Comparison of ENCODE assay signal across 23 cellular contexts in the genomic region with DNA sequence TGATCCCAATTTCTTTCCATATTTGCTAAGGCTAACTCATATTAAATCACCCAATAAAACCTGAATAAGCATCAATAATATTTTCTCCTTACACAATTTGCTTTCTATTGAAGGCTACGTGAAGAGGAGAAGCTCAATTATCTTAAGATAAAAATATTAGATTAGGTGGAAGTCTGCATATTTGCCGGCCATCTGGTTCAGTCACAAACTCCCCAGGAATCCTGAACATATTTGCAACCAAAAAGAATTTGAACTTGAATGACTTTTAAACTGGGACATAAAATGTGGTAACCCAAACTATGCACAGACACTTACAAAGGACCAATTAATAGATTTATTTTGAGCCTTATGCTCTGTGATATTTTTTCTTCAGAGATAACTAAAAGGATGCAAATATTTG.
DNase-seq lines count a peak whose midpoint lies in the region; ATAC-seq, FAIRE-seq and TF ChIP-seq lines count a peak whose summit lies in the region.
"Had no signal": no experiment of that assay in that cellular context is flagged by ENCODE, and none has a peak within 500 bp of the region (broad histone marks: within the 10 kb centered on the region; RNA-seq: fewer than 3 reads in every experiment).

No MANE protein-coding gene starts in this region.

- no peaks in the 10 kb centered on the region for H4K20me1 ChIP-seq in astrocyte (ENCODE audit: insufficient read depth, low read length)
- H4K20me1 ChIP-seq in smooth muscle cell (ENCODE audit: low read depth): no peaks in the 10 kb centered on the region
- H4K20me1 ChIP-seq: BLaER1 treated with 17β-estradiol and CSF1 and Interleukin-3, amounts not matched to agents 10 nM and 100 nM had no signal

- H3K27me3 ChIP-seq in astrocyte (ENCODE audit: insufficient read depth, low read length) (peaks cover 3% of the 10 kb centered on the region), smooth muscle cell (ENCODE audit: low read depth) (no peaks in the 10 kb centered on the region)
- H3K27me3 ChIP-seq: BLaER1 treated with 17β-estradiol and CSF1 and Interleukin-3, amounts not matched to agents 10 nM and 100 nM; Peyer's patch; SJCRH30 had no signal

- DNase-seq in EH (ENCODE audit: low read depth) (peak; percentile 24), astrocyte (ENCODE audit: low read depth) (peak; percentile 39), epidermal melanocyte (ENCODE audit: insufficient read length, low spot score) (peak; percentile 22), smooth muscle cell (lab: John Stamatoyannopoulos, UW; ENCODE audit: unreplicated experiment) (no peak), AML-193 (lab: John Stamatoyannopoulos, UW) (no peak), MV-4-11 (lab: John Stamatoyannopoulos, UW) (no peak)
- DNase-seq: Caco-2; CD4-positive, alpha-beta memory T cell; DMS 273 treated with DMSO at 0.1 percent for 48 hours; DMS79 treated with DMSO at 0.1 percent for 48 hours; IMR-90; NCI-H1694; NCI-H2081 treated with DMSO at 0.1 percent for 48 hours; NCI-H446; NCI-H526; Peyer's patch; SJCRH30 had no signal

- H3K9me3 ChIP-seq in astrocyte (ENCODE audit: insufficient read depth, low read depth, low read length) (no peaks in the 10 kb centered on the region), smooth muscle cell (replicated peaks; ENCODE audit: low read depth) (no peaks in the 10 kb centered on the region)
- H3K9me3 ChIP-seq: A549; BLaER1 treated with 17β-estradiol and CSF1 and Interleukin-3, amounts not matched to agents 10 nM and 100 nM; Caco-2; Peyer's patch; SJCRH30 had no signal

- peak overlapping the region; percentile 27 for H3K27ac Mint-ChIP-seq in astrocyte (ENCODE audit: unreplicated experiment)
- H3K27ac Mint-ChIP-seq: CD4-positive, alpha-beta memory T cell had no signal

- no peak overlapping the region for H3K4me3 Mint-ChIP-seq in astrocyte (ENCODE audit: unreplicated experiment)
- H3K4me3 Mint-ChIP-seq: CD4-positive, alpha-beta memory T cell had no signal

- H3K79me2 ChIP-seq in astrocyte (ENCODE audit: insufficient read depth, low read length) (no peaks in the 10 kb centered on the region), smooth muscle cell (ENCODE audit: low read depth) (no peaks in the 10 kb centered on the region)

- H3K9ac ChIP-seq in astrocyte (ENCODE audit: low read length) (no peak overlapping the region), smooth muscle cell (ENCODE audit: low read depth) (no peak overlapping the region)
- H3K9ac ChIP-seq: BLaER1 treated with 17β-estradiol and CSF1 and Interleukin-3, amounts not matched to agents 10 nM and 100 nM had no signal

- no peak for TF ChIP-seq CTCF in astrocyte (IDR thresholded peaks at IDR 0.05; ENCODE audit: insufficient read depth, low read depth, low read length)
- no peak for TF ChIP-seq CTCF in smooth muscle cell (IDR thresholded peaks at IDR 0.05; ENCODE audit: borderline replicate concordance, insufficient read depth, poor library complexity, severe bottlenecking)

- H3K4me2 ChIP-seq in astrocyte (ENCODE audit: low read length) (no peak overlapping the region), smooth muscle cell (peak overlapping the region; percentile 55)
- H3K4me2 ChIP-seq: A549; BLaER1 treated with 17β-estradiol and CSF1 and Interleukin-3, amounts not matched to agents 10 nM and 100 nM had no signal

- H3K4me1 Mint-ChIP-seq in astrocyte (ENCODE audit: low read depth, unreplicated experiment): peaks cover 39% of the 10 kb centered on the region
- H3K4me1 Mint-ChIP-seq: CD4-positive, alpha-beta memory T cell had no signal

- WGBS in smooth muscle cell (ENCODE audit: low lambda C conversion rate): 5% methylated on average over 2 of the region's 2 CpGs

- peaks cover 3% of the 10 kb centered on the region for H3K9me3 Mint-ChIP-seq in astrocyte (ENCODE audit: unreplicated experiment)

- ATAC-seq in GM18502 (IDR thresholded peaks at IDR 0.05; ENCODE audit: poor library complexity, unreplicated experiment): no peak
- ATAC-seq: A549 had no signal

- H3K36me3 ChIP-seq in astrocyte (ENCODE audit: insufficient read depth, low read length) (no peaks in the 10 kb centered on the region), smooth muscle cell (ENCODE audit: low read depth) (no peaks in the 10 kb centered on the region)
- H3K36me3 ChIP-seq: BLaER1 treated with 17β-estradiol and CSF1 and Interleukin-3, amounts not matched to agents 10 nM and 100 nM; Peyer's patch; SJCRH30 had no signal

- H3K27ac ChIP-seq in astrocyte (ENCODE audit: low read depth, low read length) (no peak overlapping the region), smooth muscle cell (ENCODE audit: low read depth) (peak overlapping the region; percentile 9)
- H3K27ac ChIP-seq: A549; BLaER1 treated with 17β-estradiol and CSF1 and Interleukin-3, amounts not matched to agents 10 nM and 100 nM; Peyer's patch; SJCRH30 had no signal

- H2AFZ ChIP-seq in astrocyte (ENCODE audit: low read depth, low read length) (no peak overlapping the region), smooth muscle cell (ENCODE audit: low read depth) (no peak overlapping the region)

- H3K27me3 Mint-ChIP-seq in astrocyte (ENCODE audit: low read depth, unreplicated experiment): peaks cover 6% of the 10 kb centered on the region

- H3K4me3 ChIP-seq in astrocyte (ENCODE audit: insufficient read depth, low read depth, low read length): no peak overlapping the region
- H3K4me3 ChIP-seq in smooth muscle cell: no peak overlapping the region
- H3K4me3 ChIP-seq: A549; BLaER1 treated with 17β-estradiol and CSF1 and Interleukin-3, amounts not matched to agents 10 nM and 100 nM; Peyer's patch; SJCRH30 had no signal

- H3F3A ChIP-seq in smooth muscle cell (ENCODE audit: low read depth): peaks cover 6% of the 10 kb centered on the region

- no peak for FAIRE-seq in astrocyte (lab: Jason Lieb, UNC)
- FAIRE-seq: A549, GM12892, GM18507, H54 had no signal

- H3K36me3 Mint-ChIP-seq in astrocyte (ENCODE audit: low read depth, unreplicated experiment): no peaks in the 10 kb centered on the region
- H3K36me3 Mint-ChIP-seq: CD4-positive, alpha-beta memory T cell had no signal

- H3K4me1 ChIP-seq in astrocyte (ENCODE audit: insufficient read depth, low read length) (no peaks in the 10 kb centered on the region), smooth muscle cell (ENCODE audit: low read depth) (peaks cover 16% of the 10 kb centered on the region)
- H3K4me1 ChIP-seq: BLaER1 treated with 17β-estradiol and CSF1 and Interleukin-3, amounts not matched to agents 10 nM and 100 nM; Peyer's patch had no signal

Comparison
In these comparisons a context has a peak if more than half of its experiments do, and no peak if none do; other contexts are left out.
1. DNase-seq: peak in EH (single experiment), astrocyte (single experiment) and epidermal melanocyte (single experiment); none in smooth muscle cell (single experiment), AML-193 (0 of 2) and MV-4-11 (single experiment).